13 cellular contexts compared by ENCODE assay signal in genomic region chr5:132423443-132423898, GRCh38. TPM values are rescaled to one million over a fixed set of nuclear protein-coding genes. Genes with fewer than 3 reads are reported as not detected.
DNase-seq lines count a peak whose midpoint lies in the region; ATAC-seq and TF ChIP-seq lines count a peak whose summit lies in the region.
"Had no signal": no experiment of that assay in that cellular context is flagged by ENCODE, and none has a peak within 500 bp of the region (broad histone marks: within the 10 kb centered on the region; RNA-seq: fewer than 3 reads in every experiment).

No MANE protein-coding gene starts in this region.

- H3K36me3 ChIP-seq in gastroesophageal sphincter, result peaks cover 0 to 9% of the 10 kb centered on the region in 2 donors
- H3K36me3 ChIP-seq in tibial nerve, result peaks cover 0 to 9% (median 0%) of the 10 kb centered on the region in 3 donors

- TF ChIP-seq CTCF in gastroesophageal sphincter (IDR thresholded peaks at IDR 0.05), result no peak
- TF ChIP-seq CTCF in MCF 10A (IDR thresholded peaks at IDR 0.05; ENCODE audit: unreplicated experiment), result no peak
- no peak for TF ChIP-seq CTCF in tibial nerve (IDR thresholded peaks at IDR 0.05)

- H3K27ac ChIP-seq in gastroesophageal sphincter (peak overlapping the region in 3 of 4 donors; percentile 53 to 99 (median 98)), tibial nerve (peak overlapping the region in 2 of 4 donors; percentile 21 to 47)
- H3K27ac ChIP-seq: 22Rv1, parathyroid adenoma had no signal

- H3K9me3 Mint-ChIP-seq in T-helper 1 cell treated with Interleukin-12 subunit alpha and Interleukin-12 subunit beta and Interleukin-4 antibody, amounts not matched to agents 30 μg/mL and 1 μg/mL, for 36 hours, result no peaks in the 10 kb centered on the region
- no peaks in the 10 kb centered on the region for H3K9me3 Mint-ChIP-seq in T-cell
- H3K9me3 Mint-ChIP-seq in stimulated activated effector memory CD8-positive, alpha-beta T cell treated with anti-CD3 and anti-CD28 coated beads, Interleukin-12 subunit alpha, Interleukin-12 subunit beta, amount 100 ng/mL, for 72 hours, result no peaks in the 10 kb centered on the region
- no peaks in the 10 kb centered on the region for H3K9me3 Mint-ChIP-seq in MCF 10A (ENCODE audit: unreplicated experiment)

- peak overlapping the region; percentile 81 for H3K27ac Mint-ChIP-seq in T-helper 1 cell treated with Interleukin-12 subunit alpha and Interleukin-12 subunit beta and Interleukin-4 antibody, amounts not matched to agents 30 μg/mL and 1 μg/mL, for 36 hours
- H3K27ac Mint-ChIP-seq in T-cell, result peak overlapping the region; percentile 98 to 100
- peak overlapping the region; percentile 98 for H3K27ac Mint-ChIP-seq in stimulated activated effector memory CD8-positive, alpha-beta T cell treated with anti-CD3 and anti-CD28 coated beads, Interleukin-12 subunit alpha, Interleukin-12 subunit beta, amount 100 ng/mL, for 72 hours
- no peak overlapping the region for H3K27ac Mint-ChIP-seq in MCF 10A (ENCODE audit: low read depth, unreplicated experiment)

- no peak overlapping the region for H3K4me3 ChIP-seq in gastroesophageal sphincter
- H3K4me3 ChIP-seq in tibial nerve, result no peak overlapping the region

- no peak for TF ChIP-seq EP300 in gastroesophageal sphincter (IDR thresholded peaks at IDR 0.05)
- TF ChIP-seq EP300 in tibial nerve (IDR thresholded peaks at IDR 0.05), result no peak

- no peak for ATAC-seq in T-cell (replicated peaks in 1 of 4)
- no peak for ATAC-seq in gastroesophageal sphincter
- ATAC-seq in stimulated activated effector memory CD8-positive, alpha-beta T cell treated with anti-CD3 and anti-CD28 coated beads, Interleukin-12 subunit alpha, Interleukin-12 subunit beta, amount 100 ng/mL, for 72 hours, result no peak
- ATAC-seq in SK-N-SH treated with all-trans-retinoic acid at 6 μM for 48 hours, result no peak

- intact Hi-C loops in MCF 10A (cut with micrococcal nuclease), result no loop called here

- peak overlapping the region; percentile 65 for H3K4me3 Mint-ChIP-seq in T-helper 1 cell treated with Interleukin-12 subunit alpha and Interleukin-12 subunit beta and Interleukin-4 antibody, amounts not matched to agents 30 μg/mL and 1 μg/mL, for 36 hours
- H3K4me3 Mint-ChIP-seq in T-cell (peak overlapping the region in 2 of 3 donors; percentile 1 to 77), MCF 10A (ENCODE audit: unreplicated experiment) (no peak overlapping the region)
- peak overlapping the region; percentile 78 for H3K4me3 Mint-ChIP-seq in stimulated activated effector memory CD8-positive, alpha-beta T cell treated with anti-CD3 and anti-CD28 coated beads, Interleukin-12 subunit alpha, Interleukin-12 subunit beta, amount 100 ng/mL, for 72 hours

- peaks cover 87% of the 10 kb centered on the region for H3K4me1 Mint-ChIP-seq in T-helper 1 cell treated with Interleukin-12 subunit alpha and Interleukin-12 subunit beta and Interleukin-4 antibody, amounts not matched to agents 30 μg/mL and 1 μg/mL, for 36 hours (ENCODE audit: low read depth)
- H3K4me1 Mint-ChIP-seq in T-cell (peaks cover 97 to 99% (median 98%) of the 10 kb centered on the region in 3 donors), MCF 10A (ENCODE audit: insufficient read depth, unreplicated experiment) (peaks cover 56% of the 10 kb centered on the region)
- peaks cover 100% of the 10 kb centered on the region for H3K4me1 Mint-ChIP-seq in stimulated activated effector memory CD8-positive, alpha-beta T cell treated with anti-CD3 and anti-CD28 coated beads, Interleukin-12 subunit alpha, Interleukin-12 subunit beta, amount 100 ng/mL, for 72 hours

- no peaks in the 10 kb centered on the region for H3K27me3 Mint-ChIP-seq in T-helper 1 cell treated with Interleukin-12 subunit alpha and Interleukin-12 subunit beta and Interleukin-4 antibody, amounts not matched to agents 30 μg/mL and 1 μg/mL, for 36 hours (ENCODE audit: low read depth)
- H3K27me3 Mint-ChIP-seq in T-cell (no peaks in the 10 kb centered on the region), MCF 10A (ENCODE audit: insufficient read depth, unreplicated experiment) (no peaks in the 10 kb centered on the region)

- H3K27me3 ChIP-seq in gastroesophageal sphincter (no peaks in the 10 kb centered on the region), tibial nerve (no peaks in the 10 kb centered on the region)

- H3K4me1 ChIP-seq in gastroesophageal sphincter (peaks cover 19 to 100% (median 88%) of the 10 kb centered on the region in 3 donors), tibial nerve (peaks cover 0 to 98% (median 74%) of the 10 kb centered on the region in 4 donors)

- DNase-seq in T-helper 1 cell (no peak), T-cell (no peak), MCF 10A (ENCODE audit: unreplicated experiment) (no peak), tibial nerve (ENCODE audit: low spot score in 2 of 2) (no peak)
- no peak for DNase-seq in stimulated activated effector memory CD8-positive, alpha-beta T cell treated with anti-CD3 and anti-CD28 coated beads, Interleukin-12 subunit alpha, Interleukin-12 subunit beta, amount 100 ng/mL, for 72 hours (ENCODE audit: low spot score in 2 of 2)
- DNase-seq: cerebellar nuclear complex, NCI-H2171, SHP77 had no signal

- H3K36me3 Mint-ChIP-seq in T-helper 1 cell treated with Interleukin-12 subunit alpha and Interleukin-12 subunit beta and Interleukin-4 antibody, amounts not matched to agents 30 μg/mL and 1 μg/mL, for 36 hours (ENCODE audit: low read depth), result peaks cover 62% of the 10 kb centered on the region
- peaks cover 26% of the 10 kb centered on the region for H3K36me3 Mint-ChIP-seq in T-cell
- peaks cover 66% of the 10 kb centered on the region for H3K36me3 Mint-ChIP-seq in stimulated activated effector memory CD8-positive, alpha-beta T cell treated with anti-CD3 and anti-CD28 coated beads, Interleukin-12 subunit alpha, Interleukin-12 subunit beta, amount 100 ng/mL, for 72 hours
- H3K36me3 Mint-ChIP-seq in MCF 10A (ENCODE audit: insufficient read depth, unreplicated experiment), result peaks cover 6% of the 10 kb centered on the region

- H3K9me3 ChIP-seq in gastroesophageal sphincter (no peaks in the 10 kb centered on the region), tibial nerve (no peaks in the 10 kb centered on the region)

- TF ChIP-seq POLR2A in gastroesophageal sphincter (IDR thresholded peaks at IDR 0.05) (no peak), tibial nerve (IDR thresholded peaks at IDR 0.05) (no peak)

- BruUV-seq in MCF 10A (replicated peaks; lab: Mats Ljungman, UMichigan), result no TSS peak

- POLR2A ChIA-PET in T-cell (lab: Charles Lee) (interaction anchor here (0.9 to 5.9 kb wide), 6 partner anchors 9 to 67 kb away, joined by 4 to 56 read pairs (median 10); partner anchors contain the start of gene IRF1 (in 1 of the 2)), MCF 10A (lab: Yijun Ruan, JAX) (interaction anchor here (0.6 to 7.7 kb wide), 7 partner anchors 8 to 175 kb away, joined by 3 to 67 read pairs (median 8); partner anchors contain the start of gene IRF1)

- WGBS in gastroesophageal sphincter (ENCODE audit: low coverage in 1 of 2), 2 donors, result 77 to 80% methylated on average over 3 of the region's 3 CpGs
- 77 to 80% methylated on average over 3 of the region's 3 CpGs for WGBS in tibial nerve, 2 donors

- CTCF ChIA-PET in T-cell (lab: Charles Lee), result interaction anchor here in 1 of 2 donors (0.8 to 2.3 kb wide), 5 partner anchors 34 to 78 kb away, joined by 3 to 11 read pairs (median 3); no protein-coding TSS in a partner anchor
- CTCF ChIA-PET in MCF 10A (lab: Yijun Ruan, JAX), result interaction anchor here (0.8 to 4.7 kb wide), 11 partner anchors 12 to 186 kb away, joined by 3 to 19 read pairs (median 6); partner anchors contain the start of gene IRF1

TF ChIP-seq in SK-N-SH treated with all-trans-retinoic acid at 6 μM for 48 hours, 23 proteins besides CTCF, POLR2A, EP300 and RAD21 (continues in another document):
- TF ChIP-seq TOX (CRISPR knock-in tag; IDR thresholded peaks at IDR 0.05; ENCODE audit: borderline replicate concordance) (no peak), BACH2 (CRISPR knock-in tag; IDR thresholded peaks at IDR 0.05; ENCODE audit: borderline replicate concordance) (no peak), PPARA (CRISPR knock-in tag; IDR thresholded peaks at IDR 0.05; ENCODE audit: borderline replicate concordance) (no peak), OSR1 (CRISPR knock-in tag; IDR thresholded peaks at IDR 0.05) (no peak), TSHZ2 (CRISPR knock-in tag; IDR thresholded peaks at IDR 0.05) (no peak), CREB5 (CRISPR knock-in tag; IDR thresholded peaks at IDR 0.05; ENCODE audit: low read depth) (no peak)

RNA-seq across cellular contexts. Expression of gene SLC22A5, which starts 54.0 kb away (rescaled TPM):
- total RNA-seq in T-cell, result 10 to 100 TPM in 2 of 5 donors, 1 to 10 TPM in 3; 4.8 to 14.0 (median 7.6) TPM
- 1 to 10 TPM; 6.5 to 9.6 (median 7.5) TPM for total RNA-seq in gastroesophageal sphincter
- 122 and 167 TPM in 2 replicates for total RNA-seq in MCF 10A (2022)
- 10 to 100 TPM; 11.3 to 19.0 (median 16.3) TPM for total RNA-seq in tibial nerve
